In genomic region chrX:41348551-41348950, GRCh38 we compare ENCODE assay signal across 21 cellular contexts. TPM values are rescaled to one million over a fixed set of nuclear protein-coding genes. Genes with fewer than 3 reads are reported as not detected.
DNase-seq lines count a peak whose midpoint lies in the region; ATAC-seq and TF ChIP-seq lines count a peak whose summit lies in the region.
"Had no signal": no experiment of that assay in that cellular context is flagged by ENCODE, and none has a peak within 500 bp of the region (broad histone marks: within the 10 kb centered on the region; RNA-seq: fewer than 3 reads in every experiment).

No MANE protein-coding gene starts in this region.

- peaks cover 23% of the 10 kb centered on the region for H3K4me1 ChIP-seq in CD4-positive, alpha-beta memory T cell (ENCODE audit: insufficient read depth, low read length)
- no peaks in the 10 kb centered on the region for H3K4me1 ChIP-seq in hepatocyte (ENCODE audit: insufficient read depth)
- H3K4me1 ChIP-seq: BE2C had no signal

- peaks cover 7% of the 10 kb centered on the region for H3K79me2 ChIP-seq in hepatocyte

- CTCF ChIA-PET in CD4-positive, alpha-beta memory T cell (lab: Charles Lee; ENCODE audit: partially characterized antibody), result no interaction called here

- DNase-seq in activated T-cell treated with anti-CD3 and anti-CD28 coated beads, Interleukin-2, amount 50 U/mL, for 24 hours, result no peak
- no peak for DNase-seq in activated T-cell treated with anti-CD3 and anti-CD28 coated beads, Interleukin-2, amount 50 U/mL, for 1 hour
- peak in 1 of 5 donors; percentile 11 for DNase-seq in CD4-positive, alpha-beta memory T cell
- DNase-seq in T-helper 17 cell (no peak), memory B cell (ENCODE audit: low spot score in 2 of 2) (no peak), hepatocyte (ENCODE audit: low spot score) (no peak), HuH-7.5 (ENCODE audit: low spot score) (no peak)
- DNase-seq: BE2C; Calu3; CD4-positive, CD25-positive, alpha-beta regulatory T cell; DMS53; EL; H7; HFFc6; NCI-H1417 treated with DMSO at 0.1 percent for 48 hours; NCI-H187 treated with DMSO at 0.1 percent for 48 hours; NCI-H345; NCI-H526; PC-3; RPMI8226; SHP77 treated with DMSO at 0.1 percent for 48 hours had no signal

- POLR2A ChIA-PET in CD4-positive, alpha-beta memory T cell (lab: Charles Lee; ENCODE audit: partially characterized antibody), result interaction anchor here (1.0 to 3.7 kb wide), 5 partner anchors 9 to 35 kb away, joined by 3 to 22 read pairs (median 14); no protein-coding TSS in a partner anchor

- no peaks in the 10 kb centered on the region for H3K9me2 ChIP-seq in hepatocyte (replicated peaks; ENCODE audit: insufficient read depth)

- H3K4me3 Mint-ChIP-seq in activated T-cell treated with anti-CD3 and anti-CD28 coated beads, Interleukin-2, amount 50 U/mL, for 24 hours, result no peak overlapping the region
- H3K4me3 Mint-ChIP-seq in CD4-positive, alpha-beta memory T cell, result no peak overlapping the region
- H3K4me3 Mint-ChIP-seq in T-helper 17 cell (peak overlapping the region; percentile 41), memory B cell (no peak overlapping the region)
- H3K4me3 Mint-ChIP-seq: HFFc6 had no signal

- peaks cover 78% of the 10 kb centered on the region for H3K4me1 Mint-ChIP-seq in activated T-cell treated with anti-CD3 and anti-CD28 coated beads, Interleukin-2, amount 50 U/mL, for 24 hours (ENCODE audit: low read depth)
- peaks cover 20 to 48% (median 41%) of the 10 kb centered on the region in 4 donors for H3K4me1 Mint-ChIP-seq in CD4-positive, alpha-beta memory T cell
- peaks cover 22% of the 10 kb centered on the region for H3K4me1 Mint-ChIP-seq in T-helper 17 cell
- H3K4me1 Mint-ChIP-seq in memory B cell, result peaks cover 11% of the 10 kb centered on the region

- peaks cover 82% of the 10 kb centered on the region for H3K36me3 Mint-ChIP-seq in activated T-cell treated with anti-CD3 and anti-CD28 coated beads, Interleukin-2, amount 50 U/mL, for 24 hours (ENCODE audit: low read depth)
- H3K36me3 Mint-ChIP-seq in CD4-positive, alpha-beta memory T cell, result peaks cover 66 to 73% of the 10 kb centered on the region in 2 donors
- peaks cover 4% of the 10 kb centered on the region for H3K36me3 Mint-ChIP-seq in T-helper 17 cell (ENCODE audit: low read depth)
- peaks cover 10% of the 10 kb centered on the region for H3K36me3 Mint-ChIP-seq in memory B cell

- no peak for ATAC-seq in T-helper 17 cell
- ATAC-seq in memory B cell (ENCODE audit: low read depth), result no peak
- ATAC-seq: PC-3 had no signal

- TF ChIP-seq CTCF in hepatocyte (IDR thresholded peaks at IDR 0.05; ENCODE audit: poor library complexity), result no peak

- no peak overlapping the region for H3K27ac ChIP-seq in CD4-positive, alpha-beta memory T cell (ENCODE audit: low read depth, low read length)
- H3K27ac ChIP-seq in hepatocyte, result no peak overlapping the region

- peaks cover 49% of the 10 kb centered on the region for H3K36me3 ChIP-seq in CD4-positive, alpha-beta memory T cell (ENCODE audit: insufficient read depth, low read length)
- H3K36me3 ChIP-seq in hepatocyte (replicated peaks; ENCODE audit: insufficient read depth, low read depth), result peaks cover 5% of the 10 kb centered on the region

- no peak overlapping the region for H2AFZ ChIP-seq in hepatocyte

- H3K9me3 Mint-ChIP-seq in activated T-cell treated with anti-CD3 and anti-CD28 coated beads, Interleukin-2, amount 50 U/mL, for 24 hours, result no peaks in the 10 kb centered on the region
- H3K9me3 Mint-ChIP-seq in CD4-positive, alpha-beta memory T cell, result peaks cover 0 to 11% (median 0%) of the 10 kb centered on the region in 8 donors
- no peaks in the 10 kb centered on the region for H3K9me3 Mint-ChIP-seq in memory B cell
- H3K9me3 Mint-ChIP-seq: CD4-positive, CD25-positive, alpha-beta regulatory T cell; HFFc6 had no signal

- no peaks in the 10 kb centered on the region for H3K9me3 ChIP-seq in CD4-positive, alpha-beta memory T cell (ENCODE audit: control insufficient read depth in 1 of 2, low read length in 2 of 2)
- no peaks in the 10 kb centered on the region for H3K9me3 ChIP-seq in T-helper 17 cell (ENCODE audit: control insufficient read depth, low read length, poor library complexity, severe bottlenecking)
- H3K9me3 ChIP-seq in hepatocyte (ENCODE audit: low read depth), result no peaks in the 10 kb centered on the region
- H3K9me3 ChIP-seq: BE2C had no signal

- no peak overlapping the region for H3K4me3 ChIP-seq in CD4-positive, alpha-beta memory T cell (ENCODE audit: low read length in 2 of 2)
- H3K4me3 ChIP-seq in hepatocyte, result no peak overlapping the region

- H3K27ac Mint-ChIP-seq in activated T-cell treated with anti-CD3 and anti-CD28 coated beads, Interleukin-2, amount 50 U/mL, for 24 hours, result peak overlapping the region; percentile 58
- H3K27ac Mint-ChIP-seq in CD4-positive, alpha-beta memory T cell, result peak overlapping the region in 4 of 7 donors; percentile 6 to 52 (median 32)
- H3K27ac Mint-ChIP-seq in T-helper 17 cell (peak overlapping the region; percentile 94), memory B cell (peak overlapping the region; percentile 68)
- H3K27ac Mint-ChIP-seq: CD4-positive, CD25-positive, alpha-beta regulatory T cell had no signal

- no peaks in the 10 kb centered on the region for H3K27me3 Mint-ChIP-seq in activated T-cell treated with anti-CD3 and anti-CD28 coated beads, Interleukin-2, amount 50 U/mL, for 24 hours
- no peaks in the 10 kb centered on the region for H3K27me3 Mint-ChIP-seq in CD4-positive, alpha-beta memory T cell
- H3K27me3 Mint-ChIP-seq in T-helper 17 cell (no peaks in the 10 kb centered on the region), memory B cell (no peaks in the 10 kb centered on the region)
- H3K27me3 Mint-ChIP-seq: CD4-positive, CD25-positive, alpha-beta regulatory T cell had no signal

- 72% methylated on average over 4 of the region's 4 CpGs for WGBS in hepatocyte (ENCODE audit: low lambda C conversion rate, missing lambda C conversion rate)

- H3K4me2 ChIP-seq in hepatocyte, result no peak overlapping the region

- peaks cover 21% of the 10 kb centered on the region for H4K20me1 ChIP-seq in hepatocyte (ENCODE audit: insufficient read depth, poor library complexity, severe bottlenecking)

- intact Hi-C loops in CD4-positive, alpha-beta memory T cell (cut with micrococcal nuclease), result loop anchor here (1.0 kb wide), 1 partner anchor 11 kb away; no protein-coding TSS in a partner anchor

- no peaks in the 10 kb centered on the region for H3K27me3 ChIP-seq in CD4-positive, alpha-beta memory T cell (ENCODE audit: insufficient read depth, low read length)
- no peaks in the 10 kb centered on the region for H3K27me3 ChIP-seq in hepatocyte
- H3K27me3 ChIP-seq: BE2C had no signal

RNA-seq across cellular contexts. Expression of gene DDX3X, which starts 14.6 kb away (rescaled TPM):
- 100 to 1,000 TPM; 318 to 320 TPM for total RNA-seq in CD4-positive, alpha-beta memory T cell
- 100 to 1,000 TPM; 256 to 257 TPM for polyA plus RNA-seq in CD4-positive, alpha-beta memory T cell
- total RNA-seq in T-helper 17 cell (100 to 1,000 TPM; 795 to 944 TPM), hepatocyte (179 and 202 TPM in 2 replicates)
- 109 and 124 TPM in 2 replicates for polyA plus RNA-seq in hepatocyte

Comparison
In these comparisons a context has a peak if more than half of its experiments do, and no peak if none do; other contexts are left out.
1. H3K27ac Mint-ChIP-seq: peak in every context shown above with its lines; median percentile 94 in T-helper 17 cell; 68 in memory B cell; 58 in activated T-cell treated with anti-CD3 and anti-CD28 coated beads, Interleukin-2, amount 50 U/mL, for 24 hours; 32 in CD4-positive, alpha-beta memory T cell.